In the genomic region with DNA sequence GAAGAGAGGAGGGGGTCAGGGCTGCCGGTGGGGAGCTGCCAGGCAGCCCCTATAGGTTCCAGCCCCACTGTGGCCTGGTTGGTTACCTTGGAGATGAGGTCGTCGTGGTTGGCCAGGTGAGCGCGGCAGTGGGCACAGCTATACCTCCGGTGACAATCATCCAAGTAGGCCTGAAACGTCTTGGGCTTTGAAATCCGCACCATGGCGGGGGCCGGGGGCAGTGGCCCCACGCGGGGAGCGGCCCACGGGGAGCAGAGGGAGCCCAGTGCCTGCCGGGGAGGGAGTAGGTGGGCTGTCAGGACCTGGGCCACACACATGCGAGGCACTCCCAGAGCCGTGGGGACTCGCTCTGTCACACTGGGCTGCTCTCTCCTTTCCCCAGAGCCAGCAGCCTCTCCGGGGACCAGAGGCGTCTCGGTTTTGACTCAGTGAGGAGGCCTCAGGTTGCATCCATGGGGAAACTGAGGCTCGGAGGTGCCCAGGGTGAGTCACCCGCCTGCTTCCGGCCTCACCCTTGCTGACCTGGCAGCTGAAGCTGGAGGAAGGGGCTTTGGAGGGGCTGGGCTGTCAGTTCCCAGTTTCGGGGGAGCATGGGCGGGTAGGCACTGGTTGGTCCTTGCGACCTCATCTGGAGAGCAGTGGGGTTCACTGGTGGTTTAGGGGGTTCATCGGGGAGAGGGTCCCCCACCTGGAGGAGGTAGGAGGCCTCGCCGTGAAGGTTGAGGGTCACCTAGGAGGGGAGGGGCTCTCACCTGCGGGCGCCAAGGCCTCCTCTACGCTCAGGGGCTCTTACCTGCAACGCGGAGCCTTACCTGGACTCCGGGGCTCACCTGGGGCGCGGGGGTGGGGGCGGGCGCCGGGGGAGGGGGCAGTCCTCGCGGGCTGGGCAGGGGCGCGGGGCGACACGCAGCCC, we compare ENCODE assay signal across 1 cellular context.
TF ChIP-seq lines count a peak whose summit lies in the region.

No MANE protein-coding gene starts in this region.

TF ChIP-seq in HepG2, 621 proteins besides CTCF, POLR2A, EP300 and RAD21 (continues in another document):
- TF ChIP-seq ZNF598 (CRISPR knock-in tag; IDR thresholded peaks at IDR 0.05; ENCODE audit: borderline replicate concordance) (0 out of 2 replicates have a peak, but pooled peaks have one; percentile 43), ZMAT3 (CRISPR knock-in tag; conservative IDR thresholded peaks at IDR 0.05) (peak; percentile 65; the same call in 1 of the 2 replicates), TBL1XR1 (IDR thresholded peaks at IDR 0.05; ENCODE audit: borderline replicate concordance, low read length, partially characterized antibody) (peak; percentile 14), ZFP82 (CRISPR knock-in tag; IDR thresholded peaks at IDR 0.05; ENCODE audit: borderline replicate concordance) (0 out of 2 replicates have a peak, but pooled peaks have one; percentile 49), SPEN (CRISPR knock-in tag; IDR thresholded peaks at IDR 0.05; ENCODE audit: low read depth) (no peak), ZBTB7B (CRISPR knock-in tag; IDR thresholded peaks at IDR 0.05) (0 out of 2 replicates have a peak, but pooled peaks have one; percentile 25), LCORL (IDR thresholded peaks at IDR 0.05) (no peak), LCORL (CRISPR knock-in tag; IDR thresholded peaks at IDR 0.05) (no peak), ARNT (IDR thresholded peaks at IDR 0.05) (no peak), ZFX (CRISPR knock-in tag; IDR thresholded peaks at IDR 0.05; ENCODE audit: low read depth) (peak; percentile 24; the same call in 1 of the 2 replicates), HNF4A (CRISPR knock-in tag; IDR thresholded peaks at IDR 0.05) (no peak), DMAP1 (CRISPR knock-in tag; IDR thresholded peaks at IDR 0.05) (no peak), ZNF761 (CRISPR knock-in tag; conservative IDR thresholded peaks at IDR 0.05) (no peak), KAT7 (CRISPR knock-in tag; IDR thresholded peaks at IDR 0.05; ENCODE audit: borderline replicate concordance) (0 out of 2 replicates have a peak, but pooled peaks have one; percentile 13), ATF7-NPFF (CRISPR knock-in tag; IDR thresholded peaks at IDR 0.05; ENCODE audit: low read depth) (peak; percentile 21; the same call in 1 of the 2 replicates), ZNF3 (CRISPR knock-in tag; IDR thresholded peaks at IDR 0.05) (no peak), ZNF619 (CRISPR knock-in tag; IDR thresholded peaks at IDR 0.05) (0 out of 2 replicates have a peak, but pooled peaks have one; percentile 33), FOSL2 (CRISPR knock-in tag; IDR thresholded peaks at IDR 0.05) (peak; percentile 64), RBFOX2 (IDR thresholded peaks at IDR 0.05; ENCODE audit: low read depth, low read length) (0 out of 2 replicates have a peak, but pooled peaks have one; percentile 16), GABPB1 (CRISPR knock-in tag; IDR thresholded peaks at IDR 0.05) (peak; percentile 15; the same call in 1 of the 2 replicates), POLR2AphosphoS5 (IDR thresholded peaks at IDR 0.05; ENCODE audit: low read depth, low read length) (no peak), ZNF713 (CRISPR knock-in tag; IDR thresholded peaks at IDR 0.05) (0 out of 2 replicates have a peak, but pooled peaks have one; percentile 67), HNRNPL (IDR thresholded peaks at IDR 0.05; ENCODE audit: low read depth, low read length) (0 out of 2 replicates have a peak, but pooled peaks have one; percentile 59), ZNF44 (CRISPR knock-in tag; IDR thresholded peaks at IDR 0.05) (0 out of 2 replicates have a peak, but pooled peaks have one; percentile 61), PAX8 (CRISPR knock-in tag; IDR thresholded peaks at IDR 0.05; ENCODE audit: borderline replicate concordance) (no peak), ZSCAN25 (CRISPR knock-in tag; IDR thresholded peaks at IDR 0.05) (0 out of 2 replicates have a peak, but pooled peaks have one; percentile 26), MTA1 (CRISPR knock-in tag; IDR thresholded peaks at IDR 0.05; ENCODE audit: borderline replicate concordance) (no peak), ZNF543 (CRISPR knock-in tag; IDR thresholded peaks at IDR 0.05) (0 out of 2 replicates have a peak, but pooled peaks have one; percentile 16), ZEB1 (IDR thresholded peaks at IDR 0.05; ENCODE audit: insufficient replicate concordance, low read depth) (peak; percentile 90), SOX13 (IDR thresholded peaks at IDR 0.05) (no peak), SOX13 (CRISPR knock-in tag; conservative IDR thresholded peaks at IDR 0.05 in 1 of 2, IDR thresholded peaks at IDR 0.05 in 1 of 2) (no peak), ZNF34 (CRISPR knock-in tag; IDR thresholded peaks at IDR 0.05; ENCODE audit: borderline replicate concordance) (peak; percentile 17; the same call in 1 of the 2 replicates)
- TF ChIP-seq, protein P1, sequence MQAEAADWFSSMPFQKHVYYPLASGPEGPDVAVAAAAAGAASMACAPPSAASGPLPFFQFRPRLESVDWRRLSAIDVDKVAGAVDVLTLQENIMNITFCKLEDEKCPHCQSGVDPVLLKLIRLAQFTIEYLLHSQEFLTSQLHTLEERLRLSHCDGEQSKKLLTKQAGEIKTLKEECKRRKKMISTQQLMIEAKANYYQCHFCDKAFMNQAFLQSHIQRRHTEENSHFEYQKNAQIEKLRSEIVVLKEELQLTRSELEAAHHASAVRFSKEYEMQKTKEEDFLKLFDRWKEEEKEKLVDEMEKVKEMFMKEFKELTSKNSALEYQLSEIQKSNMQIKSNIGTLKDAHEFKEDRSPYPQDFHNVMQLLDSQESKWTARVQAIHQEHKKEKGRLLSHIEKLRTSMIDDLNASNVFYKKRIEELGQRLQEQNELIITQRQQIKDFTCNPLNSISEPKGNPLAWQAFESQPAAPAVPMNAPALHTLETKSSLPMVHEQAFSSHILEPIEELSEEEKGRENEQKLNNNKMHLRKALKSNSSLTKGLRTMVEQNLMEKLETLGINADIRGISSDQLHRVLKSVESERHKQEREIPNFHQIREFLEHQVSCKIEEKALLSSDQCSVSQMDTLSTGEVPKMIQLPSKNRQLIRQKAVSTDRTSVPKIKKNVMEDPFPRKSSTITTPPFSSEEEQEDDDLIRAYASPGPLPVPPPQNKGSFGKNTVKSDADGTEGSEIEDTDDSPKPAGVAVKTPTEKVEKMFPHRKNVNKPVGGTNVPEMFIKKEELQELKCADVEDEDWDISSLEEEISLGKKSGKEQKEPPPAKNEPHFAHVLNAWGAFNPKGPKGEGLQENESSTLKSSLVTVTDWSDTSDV (CRISPR knock-in tag; IDR thresholded peaks at IDR 0.05) = no peak
- TF ChIP-seq, protein P2, sequence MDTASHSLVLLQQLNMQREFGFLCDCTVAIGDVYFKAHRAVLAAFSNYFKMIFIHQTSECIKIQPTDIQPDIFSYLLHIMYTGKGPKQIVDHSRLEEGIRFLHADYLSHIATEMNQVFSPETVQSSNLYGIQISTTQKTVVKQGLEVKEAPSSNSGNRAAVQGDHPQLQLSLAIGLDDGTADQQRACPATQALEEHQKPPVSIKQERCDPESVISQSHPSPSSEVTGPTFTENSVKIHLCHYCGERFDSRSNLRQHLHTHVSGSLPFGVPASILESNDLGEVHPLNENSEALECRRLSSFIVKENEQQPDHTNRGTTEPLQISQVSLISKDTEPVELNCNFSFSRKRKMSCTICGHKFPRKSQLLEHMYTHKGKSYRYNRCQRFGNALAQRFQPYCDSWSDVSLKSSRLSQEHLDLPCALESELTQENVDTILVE (CRISPR knock-in tag; IDR thresholded peaks at IDR 0.05) = no peak
- TF ChIP-seq, protein P3, sequence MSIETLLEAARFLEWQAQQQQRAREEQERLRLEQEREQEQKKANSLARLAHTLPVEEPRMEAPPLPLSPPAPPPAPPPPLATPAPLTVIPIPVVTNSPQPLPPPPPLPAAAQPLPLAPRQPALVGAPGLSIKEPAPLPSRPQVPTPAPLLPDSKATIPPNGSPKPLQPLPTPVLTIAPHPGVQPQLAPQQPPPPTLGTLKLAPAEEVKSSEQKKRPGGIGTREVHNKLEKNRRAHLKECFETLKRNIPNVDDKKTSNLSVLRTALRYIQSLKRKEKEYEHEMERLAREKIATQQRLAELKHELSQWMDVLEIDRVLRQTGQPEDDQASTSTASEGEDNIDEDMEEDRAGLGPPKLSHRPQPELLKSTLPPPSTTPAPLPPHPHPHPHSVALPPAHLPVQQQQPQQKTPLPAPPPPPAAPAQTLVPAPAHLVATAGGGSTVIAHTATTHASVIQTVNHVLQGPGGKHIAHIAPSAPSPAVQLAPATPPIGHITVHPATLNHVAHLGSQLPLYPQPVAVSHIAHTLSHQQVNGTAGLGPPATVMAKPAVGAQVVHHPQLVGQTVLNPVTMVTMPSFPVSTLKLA (IDR thresholded peaks at IDR 0.05) = no peak
- TF ChIP-seq, protein P4, sequence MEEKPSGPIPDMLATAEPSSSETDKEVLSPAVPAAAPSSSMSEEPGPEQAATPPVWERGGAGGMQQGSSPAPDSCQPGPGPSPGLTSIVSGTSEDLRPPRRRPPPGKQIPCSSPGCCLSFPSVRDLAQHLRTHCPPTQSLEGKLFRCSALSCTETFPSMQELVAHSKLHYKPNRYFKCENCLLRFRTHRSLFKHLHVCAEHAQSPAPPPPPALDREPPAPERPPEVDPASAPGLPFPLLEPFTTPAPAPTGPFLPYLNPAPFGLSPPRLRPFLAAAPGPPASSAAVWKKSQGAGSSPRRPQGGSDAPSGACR (CRISPR knock-in tag; IDR thresholded peaks at IDR 0.05) = 0 out of 2 replicates have a peak, but pooled peaks have one; percentile 12
- TF ChIP-seq, protein P5, sequence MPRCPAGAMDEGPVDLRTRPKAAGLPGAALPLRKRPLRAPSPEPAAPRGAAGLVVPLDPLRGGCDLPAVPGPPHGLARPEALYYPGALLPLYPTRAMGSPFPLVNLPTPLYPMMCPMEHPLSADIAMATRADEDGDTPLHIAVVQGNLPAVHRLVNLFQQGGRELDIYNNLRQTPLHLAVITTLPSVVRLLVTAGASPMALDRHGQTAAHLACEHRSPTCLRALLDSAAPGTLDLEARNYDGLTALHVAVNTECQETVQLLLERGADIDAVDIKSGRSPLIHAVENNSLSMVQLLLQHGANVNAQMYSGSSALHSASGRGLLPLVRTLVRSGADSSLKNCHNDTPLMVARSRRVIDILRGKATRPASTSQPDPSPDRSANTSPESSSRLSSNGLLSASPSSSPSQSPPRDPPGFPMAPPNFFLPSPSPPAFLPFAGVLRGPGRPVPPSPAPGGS (CRISPR knock-in tag; IDR thresholded peaks at IDR 0.05) = no peak
- TF ChIP-seq, protein P6, sequence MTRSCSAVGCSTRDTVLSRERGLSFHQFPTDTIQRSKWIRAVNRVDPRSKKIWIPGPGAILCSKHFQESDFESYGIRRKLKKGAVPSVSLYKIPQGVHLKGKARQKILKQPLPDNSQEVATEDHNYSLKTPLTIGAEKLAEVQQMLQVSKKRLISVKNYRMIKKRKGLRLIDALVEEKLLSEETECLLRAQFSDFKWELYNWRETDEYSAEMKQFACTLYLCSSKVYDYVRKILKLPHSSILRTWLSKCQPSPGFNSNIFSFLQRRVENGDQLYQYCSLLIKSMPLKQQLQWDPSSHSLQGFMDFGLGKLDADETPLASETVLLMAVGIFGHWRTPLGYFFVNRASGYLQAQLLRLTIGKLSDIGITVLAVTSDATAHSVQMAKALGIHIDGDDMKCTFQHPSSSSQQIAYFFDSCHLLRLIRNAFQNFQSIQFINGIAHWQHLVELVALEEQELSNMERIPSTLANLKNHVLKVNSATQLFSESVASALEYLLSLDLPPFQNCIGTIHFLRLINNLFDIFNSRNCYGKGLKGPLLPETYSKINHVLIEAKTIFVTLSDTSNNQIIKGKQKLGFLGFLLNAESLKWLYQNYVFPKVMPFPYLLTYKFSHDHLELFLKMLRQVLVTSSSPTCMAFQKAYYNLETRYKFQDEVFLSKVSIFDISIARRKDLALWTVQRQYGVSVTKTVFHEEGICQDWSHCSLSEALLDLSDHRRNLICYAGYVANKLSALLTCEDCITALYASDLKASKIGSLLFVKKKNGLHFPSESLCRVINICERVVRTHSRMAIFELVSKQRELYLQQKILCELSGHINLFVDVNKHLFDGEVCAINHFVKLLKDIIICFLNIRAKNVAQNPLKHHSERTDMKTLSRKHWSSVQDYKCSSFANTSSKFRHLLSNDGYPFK (CRISPR knock-in tag; IDR thresholded peaks at IDR 0.05; ENCODE audit: borderline replicate concordance) = peak; percentile 21; the same call in 1 of the 2 replicates
- TF ChIP-seq, protein P7, sequence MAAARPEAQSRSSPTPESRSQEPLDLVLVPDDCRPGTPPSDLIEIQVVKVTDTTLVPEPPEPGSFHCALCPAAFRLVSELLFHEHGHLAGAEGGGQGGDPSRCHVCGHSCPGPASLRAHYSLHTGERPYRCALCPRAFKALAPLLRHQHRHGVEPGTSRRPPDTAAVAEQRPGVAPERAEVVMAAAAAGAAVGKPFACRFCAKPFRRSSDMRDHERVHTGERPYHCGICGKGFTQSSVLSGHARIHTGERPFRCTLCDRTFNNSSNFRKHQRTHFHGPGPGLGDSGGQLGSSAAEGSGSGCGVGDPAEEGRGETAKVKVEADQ (CRISPR knock-in tag; IDR thresholded peaks at IDR 0.05; ENCODE audit: borderline replicate concordance) = 0 out of 2 replicates have a peak, but pooled peaks have one; percentile 41
- TF ChIP-seq, protein P8, sequence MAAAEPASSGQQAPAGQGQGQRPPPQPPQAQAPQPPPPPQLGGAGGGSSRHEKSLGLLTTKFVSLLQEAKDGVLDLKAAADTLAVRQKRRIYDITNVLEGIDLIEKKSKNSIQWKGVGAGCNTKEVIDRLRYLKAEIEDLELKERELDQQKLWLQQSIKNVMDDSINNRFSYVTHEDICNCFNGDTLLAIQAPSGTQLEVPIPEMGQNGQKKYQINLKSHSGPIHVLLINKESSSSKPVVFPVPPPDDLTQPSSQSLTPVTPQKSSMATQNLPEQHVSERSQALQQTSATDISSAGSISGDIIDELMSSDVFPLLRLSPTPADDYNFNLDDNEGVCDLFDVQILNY (CRISPR knock-in tag; conservative IDR thresholded peaks at IDR 0.05) = no peak
- TF ChIP-seq, protein P9, sequence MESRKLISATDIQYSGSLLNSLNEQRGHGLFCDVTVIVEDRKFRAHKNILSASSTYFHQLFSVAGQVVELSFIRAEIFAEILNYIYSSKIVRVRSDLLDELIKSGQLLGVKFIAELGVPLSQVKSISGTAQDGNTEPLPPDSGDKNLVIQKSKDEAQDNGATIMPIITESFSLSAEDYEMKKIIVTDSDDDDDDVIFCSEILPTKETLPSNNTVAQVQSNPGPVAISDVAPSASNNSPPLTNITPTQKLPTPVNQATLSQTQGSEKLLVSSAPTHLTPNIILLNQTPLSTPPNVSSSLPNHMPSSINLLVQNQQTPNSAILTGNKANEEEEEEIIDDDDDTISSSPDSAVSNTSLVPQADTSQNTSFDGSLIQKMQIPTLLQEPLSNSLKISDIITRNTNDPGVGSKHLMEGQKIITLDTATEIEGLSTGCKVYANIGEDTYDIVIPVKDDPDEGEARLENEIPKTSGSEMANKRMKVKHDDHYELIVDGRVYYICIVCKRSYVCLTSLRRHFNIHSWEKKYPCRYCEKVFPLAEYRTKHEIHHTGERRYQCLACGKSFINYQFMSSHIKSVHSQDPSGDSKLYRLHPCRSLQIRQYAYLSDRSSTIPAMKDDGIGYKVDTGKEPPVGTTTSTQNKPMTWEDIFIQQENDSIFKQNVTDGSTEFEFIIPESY (CRISPR knock-in tag; IDR thresholded peaks at IDR 0.05) = peak; percentile 38; the same call in 1 of the 2 replicates
